ENCODE assay signal across 19 cellular contexts in the genomic region with DNA sequence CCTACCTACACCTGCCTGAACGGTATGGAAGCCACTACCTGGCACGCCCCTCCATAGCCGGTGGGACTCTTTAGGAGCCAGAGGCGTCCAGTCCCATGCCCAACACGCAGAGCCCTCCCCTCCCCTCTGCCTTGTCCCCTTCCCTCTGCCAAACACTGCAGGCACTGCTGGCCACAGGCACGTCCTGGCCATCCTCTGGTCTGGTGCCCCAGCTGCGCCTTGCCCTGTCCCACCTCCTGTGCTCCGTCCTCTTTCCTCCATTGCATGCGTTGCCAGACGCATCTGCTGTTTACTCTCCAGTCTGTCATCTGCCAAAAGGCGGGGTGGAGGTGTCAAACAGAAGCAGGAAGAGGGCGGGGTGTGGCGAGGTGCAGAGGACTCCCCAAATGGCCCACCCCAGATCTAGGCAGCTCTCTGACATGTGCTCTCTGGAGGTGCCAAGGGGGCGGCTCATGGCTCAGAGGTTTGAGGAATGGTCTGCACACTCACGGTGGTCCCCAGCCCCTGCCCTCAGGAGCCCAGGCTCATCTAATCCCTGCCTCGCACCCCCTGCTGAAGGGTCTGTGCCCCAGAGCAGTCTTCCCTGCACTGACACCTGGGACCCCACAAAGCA. TPM values are rescaled to one million over a fixed set of nuclear protein-coding genes. Genes with fewer than 3 reads are reported as not detected.
DNase-seq lines count a peak whose midpoint lies in the region; ATAC-seq lines count a peak whose summit lies in the region.
"Had no signal": no experiment of that assay in that cellular context is flagged by ENCODE, and none has a peak within 500 bp of the region (broad histone marks: within the 10 kb centered on the region; RNA-seq: fewer than 3 reads in every experiment).

No MANE protein-coding gene starts in this region.

- H3K27ac Mint-ChIP-seq in immature natural killer cell: peak overlapping the region; percentile 89 to 99 (median 98)
- H3K27ac Mint-ChIP-seq: activated T-helper 1 cell treated with anti-CD3 and anti-CD28 coated beads, Interleukin-12 subunit alpha, Interleukin-12 subunit beta, Interleukin-2, Interleukin-4 antibody, amounts not matched to agents 30 ng/mL and 10 ng/mL and 1 ng/mL, durations not matched to agents 14 hours and 24 hours and 36 hours had no signal

- no peak for ATAC-seq in GM21619 (IDR thresholded peaks at IDR 0.05; ENCODE audit: unreplicated experiment)
- no peak for ATAC-seq in GM21825 (IDR thresholded peaks at IDR 0.05; ENCODE audit: unreplicated experiment)

- peaks cover 6 to 13% (median 8%) of the 10 kb centered on the region in 3 donors for H3K36me3 Mint-ChIP-seq in immature natural killer cell

- DNase-seq in activated effector memory CD4-positive, alpha-beta T cell treated with anti-CD3 and anti-CD28 coated beads, Interleukin-2, amount 50 U/mL, for 16 hours: peak; percentile 59
- no peak for DNase-seq in activated effector memory CD4-positive, alpha-beta T cell treated with Interleukin-2 at 50 U/mL for 16 hours
- DNase-seq in SHP77 (lab: John Stamatoyannopoulos, UW) (peak; percentile 12 to 36), immature natural killer cell (peak; percentile 70 to 77 (median 77))
- DNase-seq in stimulated activated CD8-positive, alpha-beta memory T cell treated with anti-CD3 and anti-CD28 coated beads, Interleukin-4, amount 100 ng/mL, for 24 hours (ENCODE audit: low read depth): peak; percentile 9
- no peak for DNase-seq in activated CD4-positive, alpha-beta T cell treated with anti-CD3 and anti-CD28 coated beads, Interleukin-2, amount 50 U/mL, for 48 hours
- DNase-seq: amniotic stem cell; central memory CD4-positive, alpha-beta T cell; EL; kidney glomerular epithelial cell; NCI-H187; NCI-H526 treated with DMSO at 0.1 percent for 48 hours; PC-9; SK-N-SH; T1000; testis had no signal

- peaks cover 71 to 78% of the 10 kb centered on the region in 2 donors for H3K4me1 Mint-ChIP-seq in immature natural killer cell

- peaks cover 0 to 6% (median 0%) of the 10 kb centered on the region in 6 donors for H3K9me3 Mint-ChIP-seq in immature natural killer cell

- H3K4me3 Mint-ChIP-seq in immature natural killer cell: peak overlapping the region; percentile 84 to 98 (median 97)
- H3K4me3 Mint-ChIP-seq: activated T-helper 1 cell treated with anti-CD3 and anti-CD28 coated beads, Interleukin-12 subunit alpha, Interleukin-12 subunit beta, Interleukin-2, Interleukin-4 antibody, amounts not matched to agents 30 ng/mL and 10 ng/mL and 1 ng/mL, durations not matched to agents 14 hours and 24 hours and 36 hours had no signal

- peaks cover 0 to 5% (median 0%) of the 10 kb centered on the region in 3 donors for H3K27me3 Mint-ChIP-seq in immature natural killer cell (ENCODE audit: low read depth in 3 of 3)

RNA-seq across cellular contexts. Expression of gene HS6ST1, which starts 45.1 kb away (rescaled TPM):
- polyA plus RNA-seq in immature natural killer cell: 1 to 10 TPM; 5.1 to 6.6 (median 6.0) TPM

Comparison
In these comparisons a context has a peak if more than half of its experiments do, and no peak if none do; other contexts are left out.
1. DNase-seq: peak in activated effector memory CD4-positive, alpha-beta T cell treated with anti-CD3 and anti-CD28 coated beads, Interleukin-2, amount 50 U/mL, for 16 hours (single experiment), SHP77 (2 of 2), immature natural killer cell (3 of 3) and stimulated activated CD8-positive, alpha-beta memory T cell treated with anti-CD3 and anti-CD28 coated beads, Interleukin-4, amount 100 ng/mL, for 24 hours (single experiment); none in activated effector memory CD4-positive, alpha-beta T cell treated with Interleukin-2 at 50 U/mL for 16 hours (single experiment) and activated CD4-positive, alpha-beta T cell treated with anti-CD3 and anti-CD28 coated beads, Interleukin-2, amount 50 U/mL, for 48 hours (0 of 2).